In genomic region chr3:181329024-181329423, GRCh38 we compare ENCODE assay signal across 1 cellular context.
TF ChIP-seq lines count a peak whose summit lies in the region.

No MANE protein-coding gene starts in this region.

TF ChIP-seq in HEK293, 187 proteins besides CTCF, POLR2A, EP300 and RAD21 (continued from another document):
- TF ChIP-seq ZNF341 (tag by site-specific recombination; IDR thresholded peaks at IDR 0.05; ENCODE audit: low read depth) (no peak), HOXC10 (CRISPR knock-in tag; IDR thresholded peaks at IDR 0.05) (no peak), ZNF645 (tag by site-specific recombination; IDR thresholded peaks at IDR 0.05) (peak; percentile 96), ZNF473 (tag by site-specific recombination; IDR thresholded peaks at IDR 0.05) (no peak), ZNF10 (tag by site-specific recombination; IDR thresholded peaks at IDR 0.05) (peak; percentile 81), FEZF1 (tag by site-specific recombination; IDR thresholded peaks at IDR 0.05) (peak; percentile 100), ZNF211 (tag by site-specific recombination; IDR thresholded peaks at IDR 0.05; ENCODE audit: low read depth) (no peak), ZNF223 (tag by site-specific recombination; IDR thresholded peaks at IDR 0.05) (0 out of 2 replicates have a peak, but pooled peaks have one; percentile 16), SALL2 (tag by site-specific recombination; IDR thresholded peaks at IDR 0.05; ENCODE audit: borderline replicate concordance) (peak; percentile 73; the same call in 1 of the 2 replicates), ZNF155 (tag by site-specific recombination; IDR thresholded peaks at IDR 0.05) (no peak), GLIS1 (tag by site-specific recombination; IDR thresholded peaks at IDR 0.05) (peak; percentile 83), TSHZ1 (tag by site-specific recombination; IDR thresholded peaks at IDR 0.05; ENCODE audit: borderline replicate concordance) (peak; percentile 100), ZNF146 (tag by site-specific recombination; IDR thresholded peaks at IDR 0.05) (peak; percentile 86), ELK4 (IDR thresholded peaks at IDR 0.05; ENCODE audit: borderline replicate concordance, low read depth, low read length) (no peak), ZNF366 (tag by site-specific recombination; conservative IDR thresholded peaks at IDR 0.05) (peak; percentile 83), GLI4 (tag by site-specific recombination; IDR thresholded peaks at IDR 0.05) (no peak), OVOL3 (tag by site-specific recombination; IDR thresholded peaks at IDR 0.05) (peak; percentile 100), ZNF571 (tag by site-specific recombination; IDR thresholded peaks at IDR 0.05) (no peak), ZFHX2 (tag by site-specific recombination; conservative IDR thresholded peaks at IDR 0.05) (peak; percentile 42; the same call in 1 of the 2 replicates), PBX3 (CRISPR knock-in tag; IDR thresholded peaks at IDR 0.05) (no peak), ZNF837 (tag by site-specific recombination; IDR thresholded peaks at IDR 0.05) (no peak), ZNF394 (tag by site-specific recombination; IDR thresholded peaks at IDR 0.05; ENCODE audit: borderline replicate concordance) (peak; percentile 73; the same call in 1 of the 2 replicates), KLF10 (tag by site-specific recombination; IDR thresholded peaks at IDR 0.05) (peak; percentile 92), ZNF184 (tag by site-specific recombination; IDR thresholded peaks at IDR 0.05) (peak; percentile 89; the same call in 1 of the 2 replicates), ZNF433 (tag by site-specific recombination; IDR thresholded peaks at IDR 0.05; ENCODE audit: low read depth) (no peak), ZNF518A (tag by site-specific recombination; conservative IDR thresholded peaks at IDR 0.05; ENCODE audit: low read depth) (peak; percentile 53; the same call in 1 of the 2 replicates), KLF1 (tag by site-specific recombination; IDR thresholded peaks at IDR 0.05) (peak; percentile 92), WT1 (tag by site-specific recombination; IDR thresholded peaks at IDR 0.05) (peak; percentile 99), KLF8 (tag by site-specific recombination; IDR thresholded peaks at IDR 0.05) (peak; percentile 98), ZNF280C (tag by site-specific recombination; IDR thresholded peaks at IDR 0.05) (no peak), ZNF23 (tag by site-specific recombination; IDR thresholded peaks at IDR 0.05; ENCODE audit: borderline replicate concordance) (no peak), SCRT2 (tag by site-specific recombination; IDR thresholded peaks at IDR 0.05) (peak; percentile 63), ZNF2 (tag by site-specific recombination; IDR thresholded peaks at IDR 0.05) (peak; percentile 92), ZNF157 (tag by site-specific recombination; IDR thresholded peaks at IDR 0.05) (no peak), ZNF580 (tag by site-specific recombination; IDR thresholded peaks at IDR 0.05) (peak; percentile 99), EGR2 (tag by site-specific recombination; IDR thresholded peaks at IDR 0.05; ENCODE audit: low read depth) (no peak), ZNF561 (tag by site-specific recombination; IDR thresholded peaks at IDR 0.05; ENCODE audit: borderline replicate concordance) (peak; percentile 96), MZF1 (tag by site-specific recombination; IDR thresholded peaks at IDR 0.05; ENCODE audit: borderline replicate concordance) (peak; percentile 65; the same call in 1 of the 2 replicates), PRDM6 (tag by site-specific recombination; IDR thresholded peaks at IDR 0.05) (peak; percentile 100), ZNF785 (tag by site-specific recombination; IDR thresholded peaks at IDR 0.05) (no peak), ZNF266 (tag by site-specific recombination; IDR thresholded peaks at IDR 0.05; ENCODE audit: low read depth) (no peak), ZNF830 (tag by site-specific recombination; IDR thresholded peaks at IDR 0.05; ENCODE audit: low read depth) (peak; percentile 5; the same call in 1 of the 2 replicates), ZIC2 (tag by site-specific recombination; IDR thresholded peaks at IDR 0.05) (peak; percentile 56), ZNF302 (tag by site-specific recombination; IDR thresholded peaks at IDR 0.05; ENCODE audit: low read depth) (peak; percentile 76; the same call in 1 of the 2 replicates), PATZ1 (tag by site-specific recombination; IDR thresholded peaks at IDR 0.05) (peak; percentile 73), ZNF660 (tag by site-specific recombination; IDR thresholded peaks at IDR 0.05) (peak; percentile 77; the same call in 1 of the 2 replicates)
TF ChIP-seq in HEK293: peak in this region for 112.
